In the genomic region with DNA sequence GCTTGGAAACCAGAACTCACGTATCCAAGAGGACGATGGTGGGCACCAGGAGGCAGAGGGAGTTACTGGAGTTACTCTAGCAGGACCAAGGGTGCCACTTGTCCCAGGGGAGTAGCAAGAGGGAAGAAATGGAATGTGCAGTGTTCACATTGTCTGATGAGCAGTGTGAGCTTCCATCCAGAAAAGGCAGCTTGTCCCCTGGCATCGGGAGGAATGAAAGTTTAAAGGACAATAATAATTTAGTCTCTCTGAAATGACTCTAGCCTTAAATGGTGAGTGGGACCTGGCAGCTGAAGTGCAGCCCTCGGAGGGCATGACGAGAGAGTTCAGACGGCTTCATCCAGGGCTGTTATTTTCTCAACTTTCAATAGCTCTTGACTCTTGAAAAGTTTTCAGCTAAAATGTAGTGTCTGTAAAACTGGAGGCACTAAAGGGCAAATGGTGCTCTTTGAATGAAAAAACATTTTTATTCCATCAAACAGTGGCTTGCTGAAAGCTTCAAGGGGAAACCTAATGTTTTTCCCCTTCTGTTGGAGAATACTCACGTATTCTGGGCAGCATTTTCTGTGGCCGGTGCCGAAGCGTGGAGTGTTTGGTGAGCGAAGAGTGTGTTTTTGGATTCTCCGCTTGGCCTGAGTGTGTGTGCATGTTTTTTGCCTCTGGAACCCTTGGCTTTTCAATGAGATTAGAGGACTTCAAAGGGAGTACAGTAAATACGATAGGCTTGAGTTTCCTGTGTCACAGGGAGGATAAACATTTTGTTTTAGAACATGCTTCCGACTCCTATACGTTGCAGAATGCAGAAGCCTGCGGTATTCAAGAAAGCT, we compare ENCODE assay signal across 1 cellular context.
TF ChIP-seq lines count a peak whose summit lies in the region.

No MANE protein-coding gene starts in this region.

TF ChIP-seq in WTC11, 78 proteins besides CTCF, POLR2A, EP300 and RAD21 (continued from another document):
- TF ChIP-seq, protein P1, sequence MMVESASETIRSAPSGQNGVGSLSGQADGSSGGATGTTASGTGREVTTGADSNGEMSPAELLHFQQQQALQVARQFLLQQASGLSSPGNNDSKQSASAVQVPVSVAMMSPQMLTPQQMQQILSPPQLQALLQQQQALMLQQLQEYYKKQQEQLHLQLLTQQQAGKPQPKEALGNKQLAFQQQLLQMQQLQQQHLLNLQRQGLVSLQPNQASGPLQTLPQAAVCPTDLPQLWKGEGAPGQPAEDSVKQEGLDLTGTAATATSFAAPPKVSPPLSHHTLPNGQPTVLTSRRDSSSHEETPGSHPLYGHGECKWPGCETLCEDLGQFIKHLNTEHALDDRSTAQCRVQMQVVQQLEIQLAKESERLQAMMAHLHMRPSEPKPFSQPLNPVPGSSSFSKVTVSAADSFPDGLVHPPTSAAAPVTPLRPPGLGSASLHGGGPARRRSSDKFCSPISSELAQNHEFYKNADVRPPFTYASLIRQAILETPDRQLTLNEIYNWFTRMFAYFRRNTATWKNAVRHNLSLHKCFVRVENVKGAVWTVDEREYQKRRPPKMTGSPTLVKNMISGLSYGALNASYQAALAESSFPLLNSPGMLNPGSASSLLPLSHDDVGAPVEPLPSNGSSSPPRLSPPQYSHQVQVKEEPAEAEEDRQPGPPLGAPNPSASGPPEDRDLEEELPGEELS (CRISPR knock-in tag; IDR thresholded peaks at IDR 0.05), result no peak
- TF ChIP-seq TEAD4 (CRISPR knock-in tag; IDR thresholded peaks at IDR 0.05) (no peak), EMX1 (CRISPR knock-in tag; IDR thresholded peaks at IDR 0.05) (no peak), OVOL2 (CRISPR knock-in tag; IDR thresholded peaks at IDR 0.05; ENCODE audit: borderline replicate concordance) (no peak), ZNF396 (CRISPR knock-in tag; IDR thresholded peaks at IDR 0.05; ENCODE audit: borderline replicate concordance) (no peak), CREM (CRISPR knock-in tag; IDR thresholded peaks at IDR 0.05) (no peak), TCF7 (CRISPR knock-in tag; IDR thresholded peaks at IDR 0.05; ENCODE audit: low read depth) (no peak), SP1 (CRISPR knock-in tag; conservative IDR thresholded peaks at IDR 0.05) (no peak), GTF2I (CRISPR knock-in tag; conservative IDR thresholded peaks at IDR 0.05) (no peak), ZNF416 (CRISPR knock-in tag; IDR thresholded peaks at IDR 0.05) (no peak), NFE2L1 (CRISPR knock-in tag; IDR thresholded peaks at IDR 0.05) (no peak), NR3C1 (CRISPR knock-in tag; conservative IDR thresholded peaks at IDR 0.05; ENCODE audit: low read depth) (no peak), SMAD3 (CRISPR knock-in tag; IDR thresholded peaks at IDR 0.05; ENCODE audit: borderline replicate concordance) (no peak), FOXK1 (CRISPR knock-in tag; IDR thresholded peaks at IDR 0.05) (no peak)
- TF ChIP-seq, protein P2, sequence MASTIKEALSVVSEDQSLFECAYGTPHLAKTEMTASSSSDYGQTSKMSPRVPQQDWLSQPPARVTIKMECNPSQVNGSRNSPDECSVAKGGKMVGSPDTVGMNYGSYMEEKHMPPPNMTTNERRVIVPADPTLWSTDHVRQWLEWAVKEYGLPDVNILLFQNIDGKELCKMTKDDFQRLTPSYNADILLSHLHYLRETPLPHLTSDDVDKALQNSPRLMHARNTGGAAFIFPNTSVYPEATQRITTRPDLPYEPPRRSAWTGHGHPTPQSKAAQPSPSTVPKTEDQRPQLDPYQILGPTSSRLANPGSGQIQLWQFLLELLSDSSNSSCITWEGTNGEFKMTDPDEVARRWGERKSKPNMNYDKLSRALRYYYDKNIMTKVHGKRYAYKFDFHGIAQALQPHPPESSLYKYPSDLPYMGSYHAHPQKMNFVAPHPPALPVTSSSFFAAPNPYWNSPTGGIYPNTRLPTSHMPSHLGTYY (CRISPR knock-in tag; IDR thresholded peaks at IDR 0.05), result no peak
- TF ChIP-seq, protein P3, sequence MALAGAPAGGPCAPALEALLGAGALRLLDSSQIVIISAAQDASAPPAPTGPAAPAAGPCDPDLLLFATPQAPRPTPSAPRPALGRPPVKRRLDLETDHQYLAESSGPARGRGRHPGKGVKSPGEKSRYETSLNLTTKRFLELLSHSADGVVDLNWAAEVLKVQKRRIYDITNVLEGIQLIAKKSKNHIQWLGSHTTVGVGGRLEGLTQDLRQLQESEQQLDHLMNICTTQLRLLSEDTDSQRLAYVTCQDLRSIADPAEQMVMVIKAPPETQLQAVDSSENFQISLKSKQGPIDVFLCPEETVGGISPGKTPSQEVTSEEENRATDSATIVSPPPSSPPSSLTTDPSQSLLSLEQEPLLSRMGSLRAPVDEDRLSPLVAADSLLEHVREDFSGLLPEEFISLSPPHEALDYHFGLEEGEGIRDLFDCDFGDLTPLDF (CRISPR knock-in tag; IDR thresholded peaks at IDR 0.05), result no peak
- TF ChIP-seq, protein P4, sequence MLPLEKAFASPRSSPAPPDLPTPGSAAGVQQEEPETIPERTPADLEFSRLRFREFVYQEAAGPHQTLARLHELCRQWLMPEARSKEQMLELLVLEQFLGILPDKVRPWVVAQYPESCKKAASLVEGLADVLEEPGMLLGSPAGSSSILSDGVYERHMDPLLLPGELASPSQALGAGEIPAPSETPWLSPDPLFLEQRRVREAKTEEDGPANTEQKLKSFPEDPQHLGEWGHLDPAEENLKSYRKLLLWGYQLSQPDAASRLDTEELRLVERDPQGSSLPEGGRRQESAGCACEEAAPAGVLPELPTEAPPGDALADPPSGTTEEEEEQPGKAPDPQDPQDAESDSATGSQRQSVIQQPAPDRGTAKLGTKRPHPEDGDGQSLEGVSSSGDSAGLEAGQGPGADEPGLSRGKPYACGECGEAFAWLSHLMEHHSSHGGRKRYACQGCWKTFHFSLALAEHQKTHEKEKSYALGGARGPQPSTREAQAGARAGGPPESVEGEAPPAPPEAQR (CRISPR knock-in tag; IDR thresholded peaks at IDR 0.05), result no peak
TF ChIP-seq in WTC11: peak in this region for 0.
